In genomic region chr3:103963599-103963998, GRCh38 we compare ENCODE assay signal across 2 cellular contexts.
TF ChIP-seq lines count a peak whose summit lies in the region.

No MANE protein-coding gene starts in this region.

TF ChIP-seq in GM23338, 12 proteins besides CTCF, POLR2A, EP300 and RAD21 (continued from another document):
- TF ChIP-seq ETS1 (IDR thresholded peaks at IDR 0.05) (no peak), EZH2 (IDR thresholded peaks at IDR 0.05; ENCODE audit: low read depth, unreplicated experiment) (no peak), POLR2AphosphoS5 (IDR thresholded peaks at IDR 0.05; ENCODE audit: low read depth) (no peak), CREB1 (CRISPR knock-in tag; IDR thresholded peaks at IDR 0.05; ENCODE audit: low read depth) (no peak), ZNF331 (CRISPR knock-in tag; IDR thresholded peaks at IDR 0.05; ENCODE audit: low read depth) (no peak), ZNF462 (CRISPR knock-in tag; IDR thresholded peaks at IDR 0.05) (no peak), STAT1 (IDR thresholded peaks at IDR 0.05; ENCODE audit: unreplicated experiment) (no peak)

TF ChIP-seq in WTC11, 78 proteins besides CTCF, POLR2A, EP300 and RAD21 (continued from another document):
- TF ChIP-seq ZNF532 (CRISPR knock-in tag; IDR thresholded peaks at IDR 0.05; ENCODE audit: borderline replicate concordance), result no peak
- no peak for TF ChIP-seq FOXP1 (CRISPR knock-in tag; IDR thresholded peaks at IDR 0.05; ENCODE audit: borderline replicate concordance)
- TF ChIP-seq NFYB (CRISPR knock-in tag; conservative IDR thresholded peaks at IDR 0.05; ENCODE audit: low read depth), result no peak
- TF ChIP-seq NFATC4 (CRISPR knock-in tag; IDR thresholded peaks at IDR 0.05), result no peak
